Comparison of ENCODE assay signal across 16 cellular contexts in the genomic region with DNA sequence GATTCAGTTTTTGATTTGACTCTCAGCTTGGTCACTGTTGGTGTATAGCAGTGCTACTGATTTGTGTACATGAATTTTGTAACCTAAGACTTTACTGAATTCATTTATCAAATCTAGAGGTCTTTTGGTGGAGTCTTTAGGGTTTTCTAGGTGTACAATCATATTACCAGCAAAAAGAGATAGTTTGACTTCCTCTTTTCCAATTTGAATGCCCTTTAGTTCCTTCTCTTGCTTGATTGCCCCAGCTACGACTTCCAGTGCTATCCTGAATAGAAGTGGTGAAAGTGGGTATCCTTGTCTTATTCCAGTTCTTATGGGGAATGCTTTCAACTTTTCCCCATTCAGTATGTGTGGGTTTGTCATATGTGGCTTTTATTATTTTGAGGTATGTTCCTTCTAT.
"Had no signal": no experiment of that assay in that cellular context is flagged by ENCODE, and none has a peak within 500 bp of the region (broad histone marks: within the 10 kb centered on the region; RNA-seq: fewer than 3 reads in every experiment).

No MANE protein-coding gene starts in this region.

- H3K27me3 Mint-ChIP-seq: activated naive CD8-positive, alpha-beta T cell; natural killer cell treated with Interleukin-12 subunit alpha and Interleukin-12 subunit beta and Interleukin-15 and Interleukin-18, amount 100 ng/mL, for 72 hours; progenitor cell of endocrine pancreas had no signal

- H3K27ac Mint-ChIP-seq: activated CD4-positive, alpha-beta T cell treated with anti-CD3 and anti-CD28 coated beads, Interleukin-2, amount 10 ng/mL, durations not matched to agents 24 days and 14 days; activated CD8-positive, alpha-beta T cell treated with anti-CD3 and anti-CD28 coated beads, Interleukin-2, amount 10 ng/mL, durations not matched to agents 7 days and 5 days; activated naive CD8-positive, alpha-beta T cell; natural killer cell treated with Interleukin-12 subunit alpha and Interleukin-12 subunit beta and Interleukin-15 and Interleukin-18, amount 100 ng/mL, for 72 hours; progenitor cell of endocrine pancreas; stimulated activated naive CD8-positive, alpha-beta T cell treated with anti-CD3 and anti-CD28 coated beads, Interleukin-15, amount 100 ng/mL, for 72 hours; WTC11 had no signal

- H3K9me3 Mint-ChIP-seq: activated CD4-positive, alpha-beta T cell treated with anti-CD3 and anti-CD28 coated beads, Interleukin-2, amount 10 ng/mL, durations not matched to agents 24 days and 14 days; natural killer cell treated with Interleukin-12 subunit alpha and Interleukin-12 subunit beta and Interleukin-15 and Interleukin-18, amount 100 ng/mL, for 72 hours had no signal

- H3K4me3 Mint-ChIP-seq: activated CD4-positive, alpha-beta T cell treated with anti-CD3 and anti-CD28 coated beads, Interleukin-2, amount 10 ng/mL, durations not matched to agents 24 days and 14 days; activated CD8-positive, alpha-beta T cell treated with anti-CD3 and anti-CD28 coated beads, Interleukin-2, amount 10 ng/mL, durations not matched to agents 7 days and 5 days; activated naive CD8-positive, alpha-beta T cell; natural killer cell treated with Interleukin-12 subunit alpha and Interleukin-12 subunit beta and Interleukin-15 and Interleukin-18, amount 100 ng/mL, for 72 hours; stimulated activated naive CD8-positive, alpha-beta T cell treated with anti-CD3 and anti-CD28 coated beads, Interleukin-15, amount 100 ng/mL, for 72 hours; WTC11 had no signal

- H3K4me1 Mint-ChIP-seq: activated CD4-positive, alpha-beta T cell treated with anti-CD3 and anti-CD28 coated beads, Interleukin-2, amount 10 ng/mL, durations not matched to agents 24 days and 14 days; stimulated activated naive CD8-positive, alpha-beta T cell treated with anti-CD3 and anti-CD28 coated beads, Interleukin-15, amount 100 ng/mL, for 72 hours; WTC11 had no signal

- H3K36me3 Mint-ChIP-seq: natural killer cell treated with Interleukin-12 subunit alpha and Interleukin-12 subunit beta and Interleukin-15 and Interleukin-18, amount 100 ng/mL, for 72 hours; WTC11 had no signal

- DNase-seq: activated CD4-positive, alpha-beta T cell treated with anti-CD3 and anti-CD28 coated beads, Interleukin-2, amount 10 ng/mL, durations not matched to agents 24 days and 14 days; activated CD8-positive, alpha-beta memory T cell treated with anti-CD3 and anti-CD28 coated beads, Interleukin-2, amount 50 U/mL, for 4 hours; activated CD8-positive, alpha-beta T cell treated with anti-CD3 and anti-CD28 coated beads, Interleukin-2, amount 10 ng/mL, durations not matched to agents 7 days and 5 days; activated gamma-delta T cell treated with Interleukin-2 at 50 U/mL for 16 hours; amniotic stem cell; left lung; occipital lobe; stimulated activated CD4-positive, alpha-beta T cell treated with anti-CD3 and anti-CD28 coated beads, Interleukin-15, amount 100 ng/mL, for 24 hours; stimulated activated CD4-positive, alpha-beta T cell treated with anti-CD3 and anti-CD28 coated beads, Interleukin-4, amount 100 ng/mL, for 4 hours; stimulated activated naive CD8-positive, alpha-beta T cell treated with anti-CD3 and anti-CD28 coated beads, Interleukin-15, amount 100 ng/mL, for 72 hours; testis; upper lobe of left lung had no signal
